27 cellular contexts compared by ENCODE assay signal in the genomic region with DNA sequence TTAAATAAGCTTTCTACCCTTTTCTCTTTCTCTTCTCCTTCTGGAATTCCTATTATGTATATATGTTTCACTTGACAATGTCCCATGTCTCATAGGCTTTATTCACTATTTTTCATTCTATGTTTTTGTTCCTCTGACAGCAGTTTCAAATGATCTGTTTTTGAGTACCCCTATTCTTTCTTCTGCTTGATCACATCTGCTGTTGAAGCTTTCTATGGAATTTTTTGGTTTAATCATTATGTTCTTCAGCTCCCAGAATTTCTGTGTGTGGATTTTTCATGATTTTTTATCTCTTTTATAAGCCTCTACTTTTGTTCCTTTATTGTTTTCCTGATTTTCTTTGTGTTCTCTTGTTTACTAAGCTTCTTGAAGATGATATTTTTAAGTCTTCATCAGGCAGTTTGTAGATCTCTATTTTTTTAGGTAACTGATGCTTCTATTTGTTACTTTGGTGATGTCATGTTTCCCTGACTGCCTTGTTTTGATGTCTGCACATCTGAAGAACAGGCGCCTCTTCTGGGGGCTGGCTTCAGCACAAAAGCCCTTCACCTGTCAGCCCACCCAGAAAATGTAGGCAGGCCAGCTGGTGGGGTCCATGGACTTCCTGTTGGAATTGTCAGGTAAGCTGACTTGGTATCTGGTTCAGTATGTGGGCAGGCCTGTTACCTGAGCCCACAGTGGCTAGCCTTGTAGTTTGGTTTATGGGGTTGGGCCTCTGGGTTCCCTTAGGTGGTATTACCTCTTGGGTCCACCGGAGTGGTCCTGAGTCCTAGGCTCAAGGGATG.
"Had no signal": no experiment of that assay in that cellular context is flagged by ENCODE, and none has a peak within 500 bp of the region (broad histone marks: within the 10 kb centered on the region; RNA-seq: fewer than 3 reads in every experiment).

No MANE protein-coding gene starts in this region.

- H3K27ac ChIP-seq: colonic mucosa, epithelial cell of prostate, esophagus squamous epithelium, gastrocnemius medialis, heart left ventricle, hepatocyte, left lung, lower lobe of right lung had no signal

- H2AFZ ChIP-seq: hepatocyte had no signal

- H3K27me3 ChIP-seq: colonic mucosa, esophagus squamous epithelium, gastrocnemius medialis, heart left ventricle, hepatocyte, left lung had no signal

- H3K36me3 ChIP-seq: colonic mucosa, esophagus squamous epithelium, left lung, lower lobe of right lung had no signal

- H3K4me1 ChIP-seq: colonic mucosa, esophagus squamous epithelium, gastrocnemius medialis, heart left ventricle, left lung, lower lobe of right lung had no signal

- ATAC-seq: effector memory CD8-positive, alpha-beta T cell; esophagus mucosa; gastrocnemius medialis; heart left ventricle; left cardiac atrium; left lung; left ventricle myocardium superior; mucosa of descending colon had no signal

- H3K9me3 ChIP-seq: colonic mucosa, gastrocnemius medialis had no signal

- H3K79me2 ChIP-seq: hepatocyte had no signal

- DNase-seq: colonic mucosa; cortex of kidney; effector CD8-positive, alpha-beta T cell; effector memory CD8-positive, alpha-beta T cell; endodermal cell; erythroblast; esophagus squamous epithelium; foreskin fibroblast; foreskin melanocyte; gastrocnemius medialis; glutamatergic neuron; heart left ventricle; hypothalamus; immature natural killer cell; islet precursor cell; left ventricle myocardium superior; lower lobe of right lung; mesenchymal stem cell; mucosa of descending colon; naive B cell had no signal

- FAIRE-seq: endometrium, kidney had no signal

- H3K4me2 ChIP-seq: hepatocyte had no signal

- H3K4me3 ChIP-seq: colonic mucosa, esophagus squamous epithelium, gastrocnemius medialis, heart left ventricle, hepatocyte, left lung, lower lobe of right lung, mucosa of descending colon had no signal
